Comparison of ENCODE assay signal across 1 cellular context in the genomic region with DNA sequence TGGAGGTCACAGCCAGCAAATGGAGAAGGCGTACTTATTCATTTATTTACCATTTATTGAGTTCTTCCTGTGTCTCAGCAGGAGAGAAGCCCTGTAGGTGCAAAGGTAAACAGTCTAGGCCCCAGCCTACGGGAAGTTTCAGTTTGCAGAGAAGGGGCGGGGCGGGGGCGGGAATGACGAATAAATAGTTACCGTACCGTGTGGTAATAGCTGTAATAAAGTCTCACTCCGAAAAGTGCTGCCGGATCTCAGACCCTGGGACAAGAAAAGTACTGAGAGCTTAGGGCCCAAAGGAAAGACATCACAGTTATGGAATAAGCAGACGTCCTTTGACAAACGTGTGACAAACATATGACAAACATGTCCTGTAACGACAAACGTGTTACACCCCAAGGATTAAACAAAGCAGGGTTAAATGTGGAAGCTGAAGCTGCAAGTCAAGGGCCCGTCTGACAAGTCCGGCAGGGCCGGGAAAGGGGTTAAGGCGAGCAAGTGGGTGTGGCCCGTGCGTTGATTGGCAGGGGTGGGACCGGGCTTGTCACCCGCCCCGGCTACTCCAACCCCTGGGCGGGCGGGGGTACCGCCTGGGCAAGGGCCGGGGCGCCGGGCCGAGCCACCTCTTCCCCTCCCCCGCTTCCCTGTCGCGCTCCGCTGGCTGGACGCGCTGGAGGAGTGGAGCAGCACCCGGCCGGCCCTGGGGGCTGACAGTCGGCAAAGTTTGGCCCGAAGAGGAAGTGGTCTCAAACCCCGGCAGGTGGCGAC.
TF ChIP-seq lines count a peak whose summit lies in the region.

A gene with protein sequence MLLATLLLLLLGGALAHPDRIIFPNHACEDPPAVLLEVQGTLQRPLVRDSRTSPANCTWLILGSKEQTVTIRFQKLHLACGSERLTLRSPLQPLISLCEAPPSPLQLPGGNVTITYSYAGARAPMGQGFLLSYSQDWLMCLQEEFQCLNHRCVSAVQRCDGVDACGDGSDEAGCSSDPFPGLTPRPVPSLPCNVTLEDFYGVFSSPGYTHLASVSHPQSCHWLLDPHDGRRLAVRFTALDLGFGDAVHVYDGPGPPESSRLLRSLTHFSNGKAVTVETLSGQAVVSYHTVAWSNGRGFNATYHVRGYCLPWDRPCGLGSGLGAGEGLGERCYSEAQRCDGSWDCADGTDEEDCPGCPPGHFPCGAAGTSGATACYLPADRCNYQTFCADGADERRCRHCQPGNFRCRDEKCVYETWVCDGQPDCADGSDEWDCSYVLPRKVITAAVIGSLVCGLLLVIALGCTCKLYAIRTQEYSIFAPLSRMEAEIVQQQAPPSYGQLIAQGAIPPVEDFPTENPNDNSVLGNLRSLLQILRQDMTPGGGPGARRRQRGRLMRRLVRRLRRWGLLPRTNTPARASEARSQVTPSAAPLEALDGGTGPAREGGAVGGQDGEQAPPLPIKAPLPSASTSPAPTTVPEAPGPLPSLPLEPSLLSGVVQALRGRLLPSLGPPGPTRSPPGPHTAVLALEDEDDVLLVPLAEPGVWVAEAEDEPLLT (plus strand): TSS at position 541 of the 762 bp plus-strand sequence. CDS start 564 bp downstream, outside the sequence.

TF ChIP-seq in HEK293, 187 proteins besides CTCF, POLR2A, EP300 and RAD21 (continued from another document and continues in another):
- TF ChIP-seq, protein P1, sequence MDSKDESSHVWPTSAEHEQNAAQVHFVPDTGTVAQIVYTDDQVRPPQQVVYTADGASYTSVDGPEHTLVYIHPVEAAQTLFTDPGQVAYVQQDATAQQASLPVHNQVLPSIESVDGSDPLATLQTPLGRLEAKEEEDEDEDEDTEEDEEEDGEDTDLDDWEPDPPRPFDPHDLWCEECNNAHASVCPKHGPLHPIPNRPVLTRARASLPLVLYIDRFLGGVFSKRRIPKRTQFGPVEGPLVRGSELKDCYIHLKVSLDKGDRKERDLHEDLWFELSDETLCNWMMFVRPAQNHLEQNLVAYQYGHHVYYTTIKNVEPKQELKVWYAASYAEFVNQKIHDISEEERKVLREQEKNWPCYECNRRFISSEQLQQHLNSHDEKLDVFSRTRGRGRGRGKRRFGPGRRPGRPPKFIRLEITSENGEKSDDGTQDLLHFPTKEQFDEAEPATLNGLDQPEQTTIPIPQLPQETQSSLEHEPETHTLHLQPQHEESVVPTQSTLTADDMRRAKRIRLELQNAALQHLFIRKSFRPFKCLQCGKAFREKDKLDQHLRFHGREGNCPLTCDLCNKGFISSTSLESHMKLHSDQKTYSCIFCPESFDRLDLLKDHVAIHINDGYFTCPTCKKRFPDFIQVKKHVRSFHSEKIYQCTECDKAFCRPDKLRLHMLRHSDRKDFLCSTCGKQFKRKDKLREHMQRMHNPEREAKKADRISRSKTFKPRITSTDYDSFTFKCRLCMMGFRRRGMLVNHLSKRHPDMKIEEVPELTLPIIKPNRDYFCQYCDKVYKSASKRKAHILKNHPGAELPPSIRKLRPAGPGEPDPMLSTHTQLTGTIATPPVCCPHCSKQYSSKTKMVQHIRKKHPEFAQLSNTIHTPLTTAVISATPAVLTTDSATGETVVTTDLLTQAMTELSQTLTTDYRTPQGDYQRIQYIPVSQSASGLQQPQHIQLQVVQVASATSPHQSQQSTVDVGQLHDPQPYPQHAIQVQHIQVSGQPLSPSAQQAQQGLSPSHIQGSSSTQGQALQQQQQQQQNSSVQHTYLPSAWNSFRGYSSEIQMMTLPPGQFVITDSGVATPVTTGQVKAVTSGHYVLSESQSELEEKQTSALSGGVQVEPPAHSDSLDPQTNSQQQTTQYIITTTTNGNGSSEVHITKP (tag by site-specific recombination; IDR thresholded peaks at IDR 0.05), result peak; percentile 95
- TF ChIP-seq, protein P2, sequence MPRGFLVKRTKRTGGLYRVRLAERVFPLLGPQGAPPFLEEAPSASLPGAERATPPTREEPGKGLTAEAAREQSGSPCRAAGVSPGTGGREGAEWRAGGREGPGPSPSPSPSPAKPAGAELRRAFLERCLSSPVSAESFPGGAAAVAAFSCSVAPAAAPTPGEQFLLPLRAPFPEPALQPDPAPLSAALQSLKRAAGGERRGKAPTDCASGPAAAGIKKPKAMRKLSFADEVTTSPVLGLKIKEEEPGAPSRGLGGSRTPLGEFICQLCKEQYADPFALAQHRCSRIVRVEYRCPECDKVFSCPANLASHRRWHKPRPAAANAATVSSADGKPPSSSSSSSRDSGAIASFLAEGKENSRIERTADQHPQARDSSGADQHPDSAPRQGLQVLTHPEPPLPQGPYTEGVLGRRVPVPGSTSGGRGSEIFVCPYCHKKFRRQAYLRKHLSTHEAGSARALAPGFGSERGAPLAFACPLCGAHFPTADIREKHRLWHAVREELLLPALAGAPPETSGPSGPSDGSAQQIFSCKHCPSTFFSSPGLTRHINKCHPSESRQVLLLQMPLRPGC (tag by site-specific recombination; IDR thresholded peaks at IDR 0.05), result peak; percentile 11; the same call in 1 of the 2 replicates
- TF ChIP-seq HOXA7 (CRISPR knock-in tag; IDR thresholded peaks at IDR 0.05; ENCODE audit: borderline replicate concordance) (no peak), ZNF707 (tag by site-specific recombination; IDR thresholded peaks at IDR 0.05) (no peak), ZNF335 (tag by site-specific recombination; conservative IDR thresholded peaks at IDR 0.05) (peak; percentile 81; the same call in 1 of the 2 replicates), SP7 (tag by site-specific recombination; IDR thresholded peaks at IDR 0.05) (peak; percentile 70; the same call in 1 of the 2 replicates), ZNF514 (tag by site-specific recombination; IDR thresholded peaks at IDR 0.05) (no peak), KLF8 (tag by site-specific recombination; IDR thresholded peaks at IDR 0.05) (peak; percentile 98), ZNF157 (tag by site-specific recombination; IDR thresholded peaks at IDR 0.05) (no peak), ZNF423 (tag by site-specific recombination; IDR thresholded peaks at IDR 0.05) (no peak; the same call in 1 of the 2 replicates), ZNF530 (tag by site-specific recombination; IDR thresholded peaks at IDR 0.05; ENCODE audit: low read depth) (no peak), ZNF449 (tag by site-specific recombination; IDR thresholded peaks at IDR 0.05) (no peak; the same call in 1 of the 2 replicates), ZSCAN5A (tag by site-specific recombination; IDR thresholded peaks at IDR 0.05) (0 out of 2 replicates have a peak, but pooled peaks have one; percentile 30), ZNF16 (tag by site-specific recombination; IDR thresholded peaks at IDR 0.05; ENCODE audit: low read depth) (no peak), ZNF404 (tag by site-specific recombination; IDR thresholded peaks at IDR 0.05) (no peak), ZNF785 (tag by site-specific recombination; IDR thresholded peaks at IDR 0.05) (no peak), ZNF133 (tag by site-specific recombination; IDR thresholded peaks at IDR 0.05) (no peak), ZNF112 (tag by site-specific recombination; IDR thresholded peaks at IDR 0.05) (no peak), ZNF549 (tag by site-specific recombination; IDR thresholded peaks at IDR 0.05) (no peak), ZNF266 (tag by site-specific recombination; IDR thresholded peaks at IDR 0.05; ENCODE audit: low read depth) (no peak), ZNF660 (tag by site-specific recombination; IDR thresholded peaks at IDR 0.05) (peak; percentile 13; the same call in 1 of the 2 replicates), KLF16 (tag by site-specific recombination; IDR thresholded peaks at IDR 0.05) (peak; percentile 38; the same call in 1 of the 2 replicates), ZNF2 (tag by site-specific recombination; IDR thresholded peaks at IDR 0.05) (0 out of 2 replicates have a peak, but pooled peaks have one; percentile 21), ZNF510 (tag by site-specific recombination; IDR thresholded peaks at IDR 0.05; ENCODE audit: insufficient replicate concordance) (no peak), SP2 (tag by site-specific recombination; IDR thresholded peaks at IDR 0.05) (peak; percentile 83), YY2 (tag by site-specific recombination; IDR thresholded peaks at IDR 0.05) (no peak), ZNF777 (tag by site-specific recombination; IDR thresholded peaks at IDR 0.05; ENCODE audit: borderline replicate concordance) (no peak)
- TF ChIP-seq, protein P3, sequence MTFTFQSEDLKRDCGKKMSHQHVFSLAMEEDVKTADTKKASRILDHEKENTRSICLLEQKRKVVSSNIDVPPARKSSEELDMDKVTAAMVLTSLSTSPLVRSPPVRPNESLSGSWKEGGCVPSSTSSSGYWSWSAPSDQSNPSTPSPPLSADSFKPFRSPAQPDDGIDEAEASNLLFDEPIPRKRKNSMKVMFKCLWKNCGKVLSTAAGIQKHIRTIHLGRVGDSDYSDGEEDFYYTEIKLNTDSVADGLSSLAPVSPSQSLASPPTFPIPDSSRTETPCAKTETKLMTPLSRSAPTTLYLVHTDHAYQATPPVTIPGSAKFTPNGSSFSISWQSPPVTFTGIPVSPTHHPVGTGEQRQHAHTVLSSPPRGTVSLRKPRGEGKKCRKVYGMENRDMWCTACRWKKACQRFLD (tag by site-specific recombination; IDR thresholded peaks at IDR 0.05), result 0 out of 2 replicates have a peak, but pooled peaks have one; percentile 36
- TF ChIP-seq, protein P4, sequence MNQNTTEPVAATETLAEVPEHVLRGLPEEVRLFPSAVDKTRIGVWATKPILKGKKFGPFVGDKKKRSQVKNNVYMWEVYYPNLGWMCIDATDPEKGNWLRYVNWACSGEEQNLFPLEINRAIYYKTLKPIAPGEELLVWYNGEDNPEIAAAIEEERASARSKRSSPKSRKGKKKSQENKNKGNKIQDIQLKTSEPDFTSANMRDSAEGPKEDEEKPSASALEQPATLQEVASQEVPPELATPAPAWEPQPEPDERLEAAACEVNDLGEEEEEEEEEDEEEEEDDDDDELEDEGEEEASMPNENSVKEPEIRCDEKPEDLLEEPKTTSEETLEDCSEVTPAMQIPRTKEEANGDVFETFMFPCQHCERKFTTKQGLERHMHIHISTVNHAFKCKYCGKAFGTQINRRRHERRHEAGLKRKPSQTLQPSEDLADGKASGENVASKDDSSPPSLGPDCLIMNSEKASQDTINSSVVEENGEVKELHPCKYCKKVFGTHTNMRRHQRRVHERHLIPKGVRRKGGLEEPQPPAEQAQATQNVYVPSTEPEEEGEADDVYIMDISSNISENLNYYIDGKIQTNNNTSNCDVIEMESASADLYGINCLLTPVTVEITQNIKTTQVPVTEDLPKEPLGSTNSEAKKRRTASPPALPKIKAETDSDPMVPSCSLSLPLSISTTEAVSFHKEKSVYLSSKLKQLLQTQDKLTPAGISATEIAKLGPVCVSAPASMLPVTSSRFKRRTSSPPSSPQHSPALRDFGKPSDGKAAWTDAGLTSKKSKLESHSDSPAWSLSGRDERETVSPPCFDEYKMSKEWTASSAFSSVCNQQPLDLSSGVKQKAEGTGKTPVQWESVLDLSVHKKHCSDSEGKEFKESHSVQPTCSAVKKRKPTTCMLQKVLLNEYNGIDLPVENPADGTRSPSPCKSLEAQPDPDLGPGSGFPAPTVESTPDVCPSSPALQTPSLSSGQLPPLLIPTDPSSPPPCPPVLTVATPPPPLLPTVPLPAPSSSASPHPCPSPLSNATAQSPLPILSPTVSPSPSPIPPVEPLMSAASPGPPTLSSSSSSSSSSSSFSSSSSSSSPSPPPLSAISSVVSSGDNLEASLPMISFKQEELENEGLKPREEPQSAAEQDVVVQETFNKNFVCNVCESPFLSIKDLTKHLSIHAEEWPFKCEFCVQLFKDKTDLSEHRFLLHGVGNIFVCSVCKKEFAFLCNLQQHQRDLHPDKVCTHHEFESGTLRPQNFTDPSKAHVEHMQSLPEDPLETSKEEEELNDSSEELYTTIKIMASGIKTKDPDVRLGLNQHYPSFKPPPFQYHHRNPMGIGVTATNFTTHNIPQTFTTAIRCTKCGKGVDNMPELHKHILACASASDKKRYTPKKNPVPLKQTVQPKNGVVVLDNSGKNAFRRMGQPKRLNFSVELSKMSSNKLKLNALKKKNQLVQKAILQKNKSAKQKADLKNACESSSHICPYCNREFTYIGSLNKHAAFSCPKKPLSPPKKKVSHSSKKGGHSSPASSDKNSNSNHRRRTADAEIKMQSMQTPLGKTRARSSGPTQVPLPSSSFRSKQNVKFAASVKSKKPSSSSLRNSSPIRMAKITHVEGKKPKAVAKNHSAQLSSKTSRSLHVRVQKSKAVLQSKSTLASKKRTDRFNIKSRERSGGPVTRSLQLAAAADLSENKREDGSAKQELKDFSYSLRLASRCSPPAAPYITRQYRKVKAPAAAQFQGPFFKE (tag by site-specific recombination; IDR thresholded peaks at IDR 0.05; ENCODE audit: borderline replicate concordance), result no peak
- TF ChIP-seq, protein P5, sequence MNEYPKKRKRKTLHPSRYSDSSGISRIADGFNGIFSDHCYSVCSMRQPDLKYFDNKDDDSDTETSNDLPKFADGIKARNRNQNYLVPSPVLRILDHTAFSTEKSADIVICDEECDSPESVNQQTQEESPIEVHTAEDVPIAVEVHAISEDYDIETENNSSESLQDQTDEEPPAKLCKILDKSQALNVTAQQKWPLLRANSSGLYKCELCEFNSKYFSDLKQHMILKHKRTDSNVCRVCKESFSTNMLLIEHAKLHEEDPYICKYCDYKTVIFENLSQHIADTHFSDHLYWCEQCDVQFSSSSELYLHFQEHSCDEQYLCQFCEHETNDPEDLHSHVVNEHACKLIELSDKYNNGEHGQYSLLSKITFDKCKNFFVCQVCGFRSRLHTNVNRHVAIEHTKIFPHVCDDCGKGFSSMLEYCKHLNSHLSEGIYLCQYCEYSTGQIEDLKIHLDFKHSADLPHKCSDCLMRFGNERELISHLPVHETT (tag by site-specific recombination; IDR thresholded peaks at IDR 0.05), result no peak; the same call in 1 of the 2 replicates
- TF ChIP-seq, protein P6, sequence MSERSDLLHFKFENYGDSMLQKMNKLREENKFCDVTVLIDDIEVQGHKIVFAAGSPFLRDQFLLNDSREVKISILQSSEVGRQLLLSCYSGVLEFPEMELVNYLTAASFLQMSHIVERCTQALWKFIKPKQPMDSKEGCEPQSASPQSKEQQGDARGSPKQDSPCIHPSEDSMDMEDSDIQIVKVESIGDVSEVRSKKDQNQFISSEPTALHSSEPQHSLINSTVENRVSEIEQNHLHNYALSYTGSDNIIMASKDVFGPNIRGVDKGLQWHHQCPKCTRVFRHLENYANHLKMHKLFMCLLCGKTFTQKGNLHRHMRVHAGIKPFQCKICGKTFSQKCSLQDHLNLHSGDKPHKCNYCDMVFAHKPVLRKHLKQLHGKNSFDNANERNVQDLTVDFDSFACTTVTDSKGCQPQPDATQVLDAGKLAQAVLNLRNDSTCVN (tag by site-specific recombination; optimal IDR thresholded peaks at IDR 0.05), result no peak
